Comparison of ENCODE assay signal across 10 cellular contexts in genomic region chr16:53068423-53068833, GRCh38. TPM values are rescaled to one million over a fixed set of nuclear protein-coding genes. Genes with fewer than 3 reads are reported as not detected.
DNase-seq lines count a peak whose midpoint lies in the region; ATAC-seq and TF ChIP-seq lines count a peak whose summit lies in the region.
"Had no signal": no experiment of that assay in that cellular context is flagged by ENCODE, and none has a peak within 500 bp of the region (broad histone marks: within the 10 kb centered on the region; RNA-seq: fewer than 3 reads in every experiment).

No MANE protein-coding gene starts in this region.

- ATAC-seq in GM19452 (IDR thresholded peaks at IDR 0.05; ENCODE audit: unreplicated experiment) (peak; percentile 63), HG03095 (IDR thresholded peaks at IDR 0.05; ENCODE audit: unreplicated experiment) (peak; percentile 48)
- peak; percentile 48 for ATAC-seq in activated T-helper 17 cell treated with anti-CD3 and anti-CD28 coated beads, Interleukin-2, amount 50 U/mL, for 72 hours (replicated peaks)

- no peaks in the 10 kb centered on the region for H3K27me3 ChIP-seq in CD8-positive, alpha-beta memory T cell (ENCODE audit: insufficient read depth, low read length, poor library complexity, severe bottlenecking)
- no peaks in the 10 kb centered on the region for H3K27me3 ChIP-seq in tibial artery
- H3K27me3 ChIP-seq: tibial nerve had no signal

- peak overlapping the region; percentile 27 for H3K4me3 ChIP-seq in CD8-positive, alpha-beta memory T cell (ENCODE audit: low read length)
- H3K4me3 ChIP-seq in tibial artery: no peak overlapping the region
- H3K4me3 ChIP-seq: smooth muscle cell, tibial nerve had no signal

- H3K27ac ChIP-seq in CD8-positive, alpha-beta memory T cell (ENCODE audit: low read depth, low read length): peak overlapping the region; percentile 26
- H3K27ac ChIP-seq in tibial artery: no peak overlapping the region
- H3K27ac ChIP-seq: tibial nerve had no signal

- H3K36me3 Mint-ChIP-seq in CD8-positive, alpha-beta memory T cell: peaks cover 1 to 6% (median 4%) of the 10 kb centered on the region in 3 donors
- no peaks in the 10 kb centered on the region for H3K36me3 Mint-ChIP-seq in activated T-helper 17 cell treated with anti-CD3 and anti-CD28 coated beads, Interleukin-2, amount 50 U/mL, for 72 hours (ENCODE audit: low read depth)

- POLR2A ChIA-PET in CD8-positive, alpha-beta memory T cell (lab: Charles Lee): interaction anchor here (1.4 kb wide), 1 partner anchor 31 kb away, joined by 5 read pairs; no protein-coding TSS in a partner anchor

- H3K4me3 Mint-ChIP-seq in CD8-positive, alpha-beta memory T cell: peak overlapping the region; percentile 63 to 86 (median 83)
- H3K4me3 Mint-ChIP-seq in activated T-helper 17 cell treated with anti-CD3 and anti-CD28 coated beads, Interleukin-2, amount 50 U/mL, for 72 hours: peak overlapping the region; percentile 7

- no peaks in the 10 kb centered on the region for H3K9me3 ChIP-seq in CD8-positive, alpha-beta memory T cell (ENCODE audit: low read length)
- no peaks in the 10 kb centered on the region for H3K9me3 ChIP-seq in tibial artery
- H3K9me3 ChIP-seq: tibial nerve had no signal

- TF ChIP-seq CTCF in tibial artery (IDR thresholded peaks at IDR 0.05): no peak

- peak in 3 of 5 donors; percentile 19 to 51 (median 33) for DNase-seq in CD8-positive, alpha-beta memory T cell
- no peak for DNase-seq in NCI-H510A treated with DMSO at 0.1 percent for 48 hours (lab: John Stamatoyannopoulos, UW)
- no peak for DNase-seq in tibial artery
- no peak for DNase-seq in NCI-H345 treated with DMSO at 0.1 percent for 48 hours (lab: John Stamatoyannopoulos, UW; ENCODE audit: unreplicated experiment)
- no peak for DNase-seq in Ammon's horn (ENCODE audit: low spot score)

- H3K27me3 Mint-ChIP-seq in CD8-positive, alpha-beta memory T cell: no peaks in the 10 kb centered on the region
- no peaks in the 10 kb centered on the region for H3K27me3 Mint-ChIP-seq in activated T-helper 17 cell treated with anti-CD3 and anti-CD28 coated beads, Interleukin-2, amount 50 U/mL, for 72 hours

- peaks cover 42% of the 10 kb centered on the region for H3K4me1 ChIP-seq in CD8-positive, alpha-beta memory T cell (ENCODE audit: insufficient read depth, low read length)
- peaks cover 0 to 26% (median 9%) of the 10 kb centered on the region in 4 donors for H3K4me1 ChIP-seq in tibial artery

- CTCF ChIA-PET in CD8-positive, alpha-beta memory T cell (lab: Charles Lee): interaction anchor here (1.2 to 10.0 kb wide), 4 partner anchors 13 to 97 kb away, joined by 3 to 66 read pairs (median 4); partner anchors contain the start of gene CHD9

- peaks cover 74 to 83% (median 83%) of the 10 kb centered on the region in 3 donors for H3K4me1 Mint-ChIP-seq in CD8-positive, alpha-beta memory T cell
- H3K4me1 Mint-ChIP-seq in activated T-helper 17 cell treated with anti-CD3 and anti-CD28 coated beads, Interleukin-2, amount 50 U/mL, for 72 hours: peaks cover 12% of the 10 kb centered on the region

- no peaks in the 10 kb centered on the region for H3K36me3 ChIP-seq in CD8-positive, alpha-beta memory T cell (ENCODE audit: insufficient read depth, low read length)
- H3K36me3 ChIP-seq in tibial artery: no peaks in the 10 kb centered on the region

- H3K9me3 Mint-ChIP-seq in CD8-positive, alpha-beta memory T cell: no peaks in the 10 kb centered on the region
- no peaks in the 10 kb centered on the region for H3K9me3 Mint-ChIP-seq in activated T-helper 17 cell treated with anti-CD3 and anti-CD28 coated beads, Interleukin-2, amount 50 U/mL, for 72 hours

- peak overlapping the region; percentile 12 to 99 (median 84) for H3K27ac Mint-ChIP-seq in CD8-positive, alpha-beta memory T cell
- H3K27ac Mint-ChIP-seq in activated T-helper 17 cell treated with anti-CD3 and anti-CD28 coated beads, Interleukin-2, amount 50 U/mL, for 72 hours: no peak overlapping the region

- intact Hi-C loops in tibial artery (cut with DNase I; ENCODE audit: low total_unique reads): no loop called here

RNA-seq across cellular contexts. Expression of gene CHD9, which starts 13.6 kb away (rescaled TPM):
- 10 to 100 TPM; 17.4 to 21.8 TPM for total RNA-seq in CD8-positive, alpha-beta memory T cell
- 57.4 TPM for polyA plus RNA-seq in CD8-positive, alpha-beta memory T cell
- total RNA-seq in activated T-helper 17 cell treated with anti-CD3 and anti-CD28 coated beads, Interleukin-2, amount 50 U/mL, for 72 hours: 10 to 100 TPM; 16.0 to 19.5 TPM

RNA-seq across cellular contexts. Expression of gene CHD9NB, which starts 15.7 kb away (rescaled TPM):
- total RNA-seq in CD8-positive, alpha-beta memory T cell: 1 to 10 TPM in 1 of 2 experiments, under 1 TPM in 1; 0.79 to 1.0 TPM
- polyA plus RNA-seq in CD8-positive, alpha-beta memory T cell: not detected
- total RNA-seq in activated T-helper 17 cell treated with anti-CD3 and anti-CD28 coated beads, Interleukin-2, amount 50 U/mL, for 72 hours: 1 to 10 TPM; 1.4 to 2.0 TPM
- total RNA-seq: smooth muscle cell had no signal
- polyA plus RNA-seq: smooth muscle cell had no signal

Comparison
In these comparisons a context has a peak if more than half of its experiments do, and no peak if none do; other contexts are left out.
1. DNase-seq: peak in CD8-positive, alpha-beta memory T cell (3 of 5); none in NCI-H510A treated with DMSO at 0.1 percent for 48 hours (single experiment), tibial artery (0 of 2), NCI-H345 treated with DMSO at 0.1 percent for 48 hours (single experiment) and Ammon's horn (single experiment).
2. Peak in every context shown above with its lines, with median percentiles within 50 percentile points of each other: ATAC-seq.